Comparison of ENCODE assay signal across 8 cellular contexts in genomic region chr12:54324617-54325441, GRCh38. TPM values are rescaled to one million over a fixed set of nuclear protein-coding genes. Genes with fewer than 3 reads are reported as not detected.
DNase-seq lines count a peak whose midpoint lies in the region; ATAC-seq, FAIRE-seq and TF ChIP-seq lines count a peak whose summit lies in the region.

TSS of gene COPZ1 (plus strand) at chr12:54325131. CDS start at chr12:54325164, 33 bp downstream.

- DNase-seq in H54 (ENCODE audit: insufficient read length, low spot score) (peak; percentile 77), LoVo (ENCODE audit: low spot score) (peak; percentile 100), RWPE2 (ENCODE audit: low spot score) (peak; percentile 93), fibroblast of peridontal ligament (ENCODE audit: extremely low read depth) (peak; percentile 100), natural killer cell (peak; percentile 89)
- DNase-seq in activated T-helper 2 cell treated with anti-CD3 and anti-CD28 coated beads, Interferon-gamma antibody, Interleukin-2, Interleukin-4, amounts not matched to agents 10 μg/mL and 5 μg/mL and 100 μg/mL, durations not matched to agents 14 hours and 24 hours and 36 hours (ENCODE audit: low spot score) = peak; percentile 92
- DNase-seq in stimulated activated naive CD4-positive, alpha-beta T cell treated with Interleukin-2 at 50 U/mL for 16 hours (lab: John Stamatoyannopoulos, UW) = peak; percentile 98

- no peaks in the 10 kb centered on the region for H3K9me3 Mint-ChIP-seq in activated T-helper 2 cell treated with anti-CD3 and anti-CD28 coated beads, Interferon-gamma antibody, Interleukin-2, Interleukin-4, amounts not matched to agents 10 μg/mL and 5 μg/mL and 100 μg/mL, durations not matched to agents 14 hours and 24 hours and 36 hours
- no peaks in the 10 kb centered on the region for H3K9me3 Mint-ChIP-seq in natural killer cell

- no peaks in the 10 kb centered on the region for H3K27me3 Mint-ChIP-seq in activated T-helper 2 cell treated with anti-CD3 and anti-CD28 coated beads, Interferon-gamma antibody, Interleukin-2, Interleukin-4, amounts not matched to agents 10 μg/mL and 5 μg/mL and 100 μg/mL, durations not matched to agents 14 hours and 24 hours and 36 hours (ENCODE audit: low read depth)
- no peaks in the 10 kb centered on the region for H3K27me3 Mint-ChIP-seq in natural killer cell (ENCODE audit: low read depth in 2 of 2)

- peaks cover 15% of the 10 kb centered on the region for H3K36me3 Mint-ChIP-seq in activated T-helper 2 cell treated with anti-CD3 and anti-CD28 coated beads, Interferon-gamma antibody, Interleukin-2, Interleukin-4, amounts not matched to agents 10 μg/mL and 5 μg/mL and 100 μg/mL, durations not matched to agents 14 hours and 24 hours and 36 hours (ENCODE audit: low read depth)
- H3K36me3 Mint-ChIP-seq in natural killer cell = no peaks in the 10 kb centered on the region

- ATAC-seq in RWPE2 (ENCODE audit: low read depth) (peak; percentile 97), natural killer cell (peak; percentile 93 to 98 (median 93))

- H3K4me3 Mint-ChIP-seq in activated T-helper 2 cell treated with anti-CD3 and anti-CD28 coated beads, Interferon-gamma antibody, Interleukin-2, Interleukin-4, amounts not matched to agents 10 μg/mL and 5 μg/mL and 100 μg/mL, durations not matched to agents 14 hours and 24 hours and 36 hours (ENCODE audit: low read depth) = peak within 1 kb of the TSS; percentile 100
- H3K4me3 Mint-ChIP-seq in natural killer cell = peak within 1 kb of the TSS; percentile 100

- TF ChIP-seq POLR2A in H54 (IDR thresholded peaks at IDR 0.05; ENCODE audit: low read depth, low read length) = peak; percentile 83

- peaks cover 16% of the 10 kb centered on the region for H3K4me1 ChIP-seq in ES-I3 (ENCODE audit: insufficient read depth, low read length)
- peaks cover 36% of the 10 kb centered on the region for H3K4me1 ChIP-seq in RWPE2 (ENCODE audit: insufficient read depth, poor library complexity, severe bottlenecking)

- H3K27ac ChIP-seq in RWPE2 (ENCODE audit: poor library complexity, severe bottlenecking) = peak within 1 kb of the TSS; percentile 58

- no peaks in the 10 kb centered on the region for H3K27me3 ChIP-seq in RWPE2 (ENCODE audit: insufficient read depth, poor library complexity, severe bottlenecking)

- H3K4me1 Mint-ChIP-seq in activated T-helper 2 cell treated with anti-CD3 and anti-CD28 coated beads, Interferon-gamma antibody, Interleukin-2, Interleukin-4, amounts not matched to agents 10 μg/mL and 5 μg/mL and 100 μg/mL, durations not matched to agents 14 hours and 24 hours and 36 hours (ENCODE audit: low read depth) = peaks cover 21% of the 10 kb centered on the region
- peaks cover 21 to 42% of the 10 kb centered on the region in 2 donors for H3K4me1 Mint-ChIP-seq in natural killer cell

- no peaks in the 10 kb centered on the region for H3K36me3 ChIP-seq in ES-I3 (ENCODE audit: insufficient read depth, low read length)
- H3K36me3 ChIP-seq in RWPE2 (ENCODE audit: low read depth) = peaks cover 21% of the 10 kb centered on the region

- FAIRE-seq in H54 (lab: Jason Lieb, UNC) = peak; percentile 95

- intact Hi-C loops in activated T-helper 2 cell treated with anti-CD3 and anti-CD28 coated beads, Interferon-gamma antibody, Interleukin-2, Interleukin-4, amounts not matched to agents 10 μg/mL and 5 μg/mL and 100 μg/mL, durations not matched to agents 14 hours and 24 hours and 36 hours (cut with micrococcal nuclease) = loop anchor here (1.0 to 2.0 kb wide), 4 partner anchors 30 to 45 kb away; partner anchors contain the start of genes CBX5, GPR84 and HNRNPA1
- intact Hi-C loops in natural killer cell (cut with micrococcal nuclease) = loop anchor here (1.0 to 2.0 kb wide), 3 partner anchors 31 to 44 kb away; partner anchors contain the start of genes CBX5 and HNRNPA1

- H3K9ac ChIP-seq in ES-I3 (ENCODE audit: low read depth, low read length) = peak within 1 kb of the TSS; percentile 86

- TF ChIP-seq CTCF in RWPE2 (IDR thresholded peaks at IDR 0.05; ENCODE audit: poor library complexity, severe bottlenecking) = peak; percentile 96
- peak; percentile 90 for TF ChIP-seq CTCF in natural killer cell (IDR thresholded peaks at IDR 0.05)

- peak within 1 kb of the TSS; percentile 70 for H3K4me3 ChIP-seq in RWPE2 (ENCODE audit: severe bottlenecking)

- H3K9me3 ChIP-seq in ES-I3 (ENCODE audit: control insufficient read depth, insufficient read depth, low read length) (no peaks in the 10 kb centered on the region), RWPE2 (ENCODE audit: severe bottlenecking) (no peaks in the 10 kb centered on the region)

- peak within 1 kb of the TSS; percentile 97 for H3K27ac Mint-ChIP-seq in activated T-helper 2 cell treated with anti-CD3 and anti-CD28 coated beads, Interferon-gamma antibody, Interleukin-2, Interleukin-4, amounts not matched to agents 10 μg/mL and 5 μg/mL and 100 μg/mL, durations not matched to agents 14 hours and 24 hours and 36 hours
- peak within 1 kb of the TSS; percentile 99 for H3K27ac Mint-ChIP-seq in natural killer cell

RNA-seq across cellular contexts. Expression of gene COPZ1, which starts in this region (rescaled TPM):
- 108 and 109 TPM in 2 replicates for total RNA-seq in activated T-helper 2 cell treated with anti-CD3 and anti-CD28 coated beads, Interferon-gamma antibody, Interleukin-2, Interleukin-4, amounts not matched to agents 10 μg/mL and 5 μg/mL and 100 μg/mL, durations not matched to agents 14 hours and 24 hours and 36 hours
- total RNA-seq in natural killer cell = 10 to 100 TPM; 66.3 to 83.6 (median 79.7) TPM

Comparison
In these comparisons a context has a peak if more than half of its experiments do, and no peak if none do; other contexts are left out.
1. Peak in every context shown above with its lines: DNase-seq, ATAC-seq, H3K4me3 ChIP-seq and H3K27ac ChIP-seq.